Comparison of ENCODE assay signal across 8 cellular contexts in the genomic region with DNA sequence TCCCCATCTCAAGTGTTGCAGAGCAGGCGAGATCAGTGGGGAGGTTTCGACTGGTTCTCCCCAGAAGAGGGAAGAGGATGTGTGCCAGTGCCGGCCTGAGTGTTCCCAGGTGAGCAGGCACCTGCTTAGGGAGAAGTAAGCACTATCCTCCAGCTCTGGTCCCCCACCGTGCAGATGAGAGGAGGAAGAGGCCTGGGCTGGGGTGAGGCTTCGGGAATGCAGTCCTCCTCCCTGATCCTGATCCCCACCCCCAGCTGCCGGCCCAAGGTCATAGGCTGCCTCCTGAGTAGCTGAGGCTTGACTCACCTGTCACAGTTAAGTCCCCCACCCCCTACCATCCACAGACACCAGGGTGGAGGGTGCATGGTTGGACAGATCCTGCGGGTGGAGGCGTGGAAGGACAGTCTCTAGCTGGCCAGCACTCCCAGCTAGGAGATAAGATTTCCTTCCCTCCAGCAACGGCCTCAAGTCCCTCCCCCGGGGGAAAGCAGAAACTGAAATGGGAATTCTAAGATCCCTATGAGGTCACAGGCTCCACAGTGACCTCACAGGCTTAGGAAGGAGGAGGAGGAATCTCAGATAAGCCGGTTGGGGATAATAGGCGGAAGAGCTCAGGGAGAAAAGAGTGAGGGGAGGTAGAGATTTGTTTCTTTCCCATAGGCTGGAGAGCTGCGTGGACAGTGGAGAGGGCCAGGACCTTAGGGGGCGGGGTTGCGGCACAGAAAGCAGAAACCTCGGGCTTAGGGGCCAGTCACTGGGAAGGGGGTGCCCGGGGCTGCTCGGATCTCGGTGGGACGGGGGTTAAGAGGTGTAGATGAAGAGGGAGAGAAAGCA. TPM values are rescaled to one million over a fixed set of nuclear protein-coding genes. Genes with fewer than 3 reads are reported as not detected.
DNase-seq lines count a peak whose midpoint lies in the region; ATAC-seq and TF ChIP-seq lines count a peak whose summit lies in the region.

No MANE protein-coding gene starts in this region.

- peaks cover 21% of the 10 kb centered on the region for H3K79me2 ChIP-seq in GM23338 (replicated peaks; ENCODE audit: insufficient read depth)

- peaks cover 8% of the 10 kb centered on the region; the same call in 1 of the 2 replicates for H4K20me1 ChIP-seq in GM23338 (replicated peaks; ENCODE audit: insufficient read depth)

- 0 out of 2 replicates have a peak, but pooled peaks cover 4% of the 10 kb centered on the region for H3K36me3 ChIP-seq in GM23338 (ENCODE audit: insufficient read depth)

- H3K4me1 ChIP-seq in GM23338 (ENCODE audit: insufficient read depth), result peaks cover 28% of the 10 kb centered on the region

- H3K27me3 ChIP-seq in AG04450 (ENCODE audit: control insufficient read depth, insufficient read depth, low read length) (no peaks in the 10 kb centered on the region), GM23338 (ENCODE audit: insufficient read depth) (peaks cover 12% of the 10 kb centered on the region; the same call in 1 of the 2 replicates)

- no peak for DNase-seq in AG04450 (ENCODE audit: low read depth, low spot score)
- DNase-seq in GM23338 (ENCODE audit: low spot score), result peak; percentile 80
- no peak for DNase-seq in T-cell
- no peak for DNase-seq in natural killer cell
- no peak for DNase-seq in NCI-H1436 treated with DMSO at 0.1 percent for 48 hours (lab: John Stamatoyannopoulos, UW)
- no peak for DNase-seq in activated gamma-delta T cell treated with Interleukin-2 at 50 U/mL for 16 hours
- DNase-seq in medulla oblongata (ENCODE audit: extremely low spot score), result no peak

- CTCF ChIA-PET in AG04450 (lab: Charles Lee) (interaction anchor here (0.7 to 3.8 kb wide), 11 partner anchors 16 to 120 kb away, joined by 3 to 25 read pairs (median 8); a partner anchor contains a TSS), T-cell (lab: Charles Lee) (interaction anchor here (0.5 to 2.7 kb wide), 11 partner anchors 21 to 1182 kb away, joined by 3 to 21 read pairs (median 4); a partner anchor contains a TSS)

- H3K9me3 Mint-ChIP-seq in GM23338, result no peaks in the 10 kb centered on the region
- H3K9me3 Mint-ChIP-seq in T-cell, result no peaks in the 10 kb centered on the region
- no peaks in the 10 kb centered on the region for H3K9me3 Mint-ChIP-seq in natural killer cell

- H3K36me3 Mint-ChIP-seq in GM23338 (ENCODE audit: low read depth) (no peaks in the 10 kb centered on the region; the same call in 2 of the 3 replicates), T-cell (peaks cover 3% of the 10 kb centered on the region), natural killer cell (no peaks in the 10 kb centered on the region)

- peaks cover 38% of the 10 kb centered on the region for H3K4me1 Mint-ChIP-seq in GM23338
- H3K4me1 Mint-ChIP-seq in T-cell, result peaks cover 18 to 35% (median 32%) of the 10 kb centered on the region in 3 donors
- H3K4me1 Mint-ChIP-seq in natural killer cell, result peaks cover 19 to 34% of the 10 kb centered on the region in 2 donors

- peaks cover 30% of the 10 kb centered on the region for H3K27me3 Mint-ChIP-seq in GM23338 (ENCODE audit: insufficient read depth, low read depth, poor library complexity)
- peaks cover 0 to 2% of the 10 kb centered on the region in 2 donors for H3K27me3 Mint-ChIP-seq in T-cell
- peaks cover 0 to 7% of the 10 kb centered on the region in 2 donors for H3K27me3 Mint-ChIP-seq in natural killer cell (ENCODE audit: low read depth in 2 of 2)

- peaks cover 20% of the 10 kb centered on the region for H3F3A ChIP-seq in GM23338 (replicated peaks; ENCODE audit: low read depth)

- no peaks in the 10 kb centered on the region for H3K9me2 ChIP-seq in GM23338 (ENCODE audit: insufficient read depth)

- H3K4me3 Mint-ChIP-seq in GM23338, result peak overlapping the region; percentile 91
- peak overlapping the region in 2 of 3 donors; percentile 96 to 97 for H3K4me3 Mint-ChIP-seq in T-cell
- peak overlapping the region; percentile 97 for H3K4me3 Mint-ChIP-seq in natural killer cell

- TF ChIP-seq CTCF in AG04450 (IDR thresholded peaks at IDR 0.05; ENCODE audit: low read depth, low read length) (no peak), GM23338 (conservative IDR thresholded peaks at IDR 0.05; ENCODE audit: low read depth in 2 of 2) (no peak), natural killer cell (IDR thresholded peaks at IDR 0.05) (no peak)

- ATAC-seq in GM23338 (peak; percentile 11), T-cell (replicated peaks in 1 of 4) (no peak), esophagus mucosa (peak; percentile 6), natural killer cell (no peak)

- peak overlapping the region; percentile 86 for H3K4me2 ChIP-seq in GM23338

- peak overlapping the region; percentile 97 for H3K27ac Mint-ChIP-seq in GM23338
- H3K27ac Mint-ChIP-seq in T-cell, result peak overlapping the region in 1 of 2 donors; percentile 97
- peak overlapping the region; percentile 89 to 92 for H3K27ac Mint-ChIP-seq in natural killer cell

- peak overlapping the region; percentile 87 for H3K27ac ChIP-seq in AG04450 (ENCODE audit: low read depth, low read length)
- H3K27ac ChIP-seq in GM23338 (ENCODE audit: low read depth), result peak overlapping the region; percentile 99

- H3K9me3 ChIP-seq in AG04450 (ENCODE audit: control insufficient read depth, insufficient read depth, low read length), result no peaks in the 10 kb centered on the region; the same call in 1 of the 2 replicates

- POLR2A ChIA-PET in AG04450 (lab: Yijun Ruan, JAX), result interaction anchor here (0.5 to 5.2 kb wide), 22 partner anchors 8 to 601 kb away, joined by 3 to 68 read pairs (median 6); a partner anchor contains a TSS
- POLR2A ChIA-PET in T-cell (lab: Charles Lee), result interaction anchor here in 1 of 2 donors (0.5 to 0.6 kb wide), 3 partner anchors 26 to 1808 kb away, joined by 3 to 8 read pairs (median 6); a partner anchor contains a TSS

- intact Hi-C loops in natural killer cell (cut with micrococcal nuclease), result loop anchor here (5.0 kb wide), 1 partner anchor 38 kb away; no protein-coding TSS in a partner anchor

- peak overlapping the region; percentile 99 for H3K4me3 ChIP-seq in AG04450 (ENCODE audit: low read depth, low read length)
- H3K4me3 ChIP-seq in GM23338, result peak overlapping the region; percentile 98

- H2AFZ ChIP-seq in GM23338, result peak overlapping the region; percentile 87; the same call in 1 of the 2 replicates

TF ChIP-seq in GM23338, 12 proteins besides CTCF, POLR2A, EP300 and RAD21:
- TF ChIP-seq POLR2AphosphoS5 (IDR thresholded peaks at IDR 0.05; ENCODE audit: low read depth) (no peak), EZH2 (IDR thresholded peaks at IDR 0.05; ENCODE audit: low read depth, unreplicated experiment) (no peak), STAT1 (IDR thresholded peaks at IDR 0.05; ENCODE audit: unreplicated experiment) (no peak), ZNF331 (CRISPR knock-in tag; IDR thresholded peaks at IDR 0.05; ENCODE audit: low read depth) (no peak), CREB1 (CRISPR knock-in tag; IDR thresholded peaks at IDR 0.05; ENCODE audit: low read depth) (peak; percentile 87), JUNB (IDR thresholded peaks at IDR 0.05; ENCODE audit: unreplicated experiment) (no peak)

RNA-seq across cellular contexts. Expression of a gene that starts 1.0 kb away (rescaled TPM):
- 11.3 and 12.9 TPM in 2 replicates for polyA plus RNA-seq in AG04450 (2011; rRNA removed)
- polyA minus RNA-seq in AG04450 (2011; rRNA and poly(A)+ RNA removed), result 16.2 and 22.0 TPM in 2 replicates
- 51.0 and 51.5 TPM in 2 replicates for total RNA-seq in GM23338 (2014; rRNA removed; shearing (Covaris generic))
- 21.4 and 21.8 TPM in 2 replicates for polyA plus RNA-seq in GM23338 (2016; fragmentation: Nextera tagmentation; extraction: Ambion mirVana)
- 100 to 1,000 TPM; 328 to 377 (median 362) TPM for total RNA-seq in T-cell
- 19.3 TPM for total RNA-seq in esophagus mucosa
- 100 to 1,000 TPM; 282 to 296 (median 289) TPM for total RNA-seq in natural killer cell

RNA-seq across cellular contexts. Expression of a gene that starts 1.2 kb away (rescaled TPM):
- polyA plus RNA-seq in AG04450 (2011; rRNA removed), result 0.29 and 0.33 TPM in 2 replicates
- 0.35 and 2.1 TPM in 2 replicates for polyA minus RNA-seq in AG04450 (2011; rRNA and poly(A)+ RNA removed)
- total RNA-seq in GM23338 (2014; rRNA removed; shearing (Covaris generic)), result 0.70 and 2.4 TPM in 2 replicates
- polyA plus RNA-seq in GM23338 (2016; fragmentation: Nextera tagmentation; extraction: Ambion mirVana), result 0.82 and 2.1 TPM in 2 replicates
- total RNA-seq in T-cell, result 1 to 10 TPM in 3 of 5 donors, under 1 TPM in 2; 0.70 to 1.7 (median 1.3) TPM
- total RNA-seq in esophagus mucosa, result 0.32 TPM
- total RNA-seq in natural killer cell, result under 1 TPM; 0.45 to 0.94 (median 0.88) TPM

RNA-seq across cellular contexts. Expression of a gene that starts 11.2 kb away (rescaled TPM):
- polyA plus RNA-seq in AG04450 (2011; rRNA removed), result not detected in 2 replicates
- polyA minus RNA-seq in AG04450 (2011; rRNA and poly(A)+ RNA removed), result not detected in 2 replicates
- total RNA-seq in GM23338 (2014; rRNA removed; shearing (Covaris generic)), result 2.0 and 4.1 TPM in 2 replicates
- 3.8 and 3.9 TPM in 2 replicates for polyA plus RNA-seq in GM23338 (2016; fragmentation: Nextera tagmentation; extraction: Ambion mirVana)
- total RNA-seq in T-cell, result 100 to 1,000 TPM in 3 of 5 donors, 10 to 100 TPM in 2; 61.2 to 129 (median 107) TPM
- 0.32 TPM for total RNA-seq in esophagus mucosa
- 10 to 100 TPM; 25.9 to 46.4 (median 32.5) TPM for total RNA-seq in natural killer cell

RNA-seq across cellular contexts. Expression of a gene that starts 17.3 kb away (rescaled TPM):
- 164 and 227 TPM in 2 replicates for polyA plus RNA-seq in AG04450 (2011; rRNA removed)
- 37.1 and 50.6 TPM in 2 replicates for polyA minus RNA-seq in AG04450 (2011; rRNA and poly(A)+ RNA removed)
- total RNA-seq in GM23338 (2014; rRNA removed; shearing (Covaris generic)), result 33.3 and 45.5 TPM in 2 replicates
- 70.4 and 81.2 TPM in 2 replicates for polyA plus RNA-seq in GM23338 (2016; fragmentation: Nextera tagmentation; extraction: Ambion mirVana)
- total RNA-seq in T-cell, result 10 to 100 TPM in 3 of 5 donors, 1 to 10 TPM in 2; 5.4 to 14.0 (median 10.5) TPM
- total RNA-seq in esophagus mucosa, result 5.2 TPM
- 10 to 100 TPM; 18.4 to 24.8 (median 21.7) TPM for total RNA-seq in natural killer cell

RNA-seq across cellular contexts. Expression of a gene that starts 27.4 kb away (rescaled TPM):
- polyA plus RNA-seq in AG04450 (2011; rRNA removed), result 9.1 and 10.0 TPM in 2 replicates
- 4.0 and 4.8 TPM in 2 replicates for polyA minus RNA-seq in AG04450 (2011; rRNA and poly(A)+ RNA removed)
- total RNA-seq in GM23338 (2014; rRNA removed; shearing (Covaris generic)), result 15.1 and 15.3 TPM in 2 replicates
- 18.6 and 23.5 TPM in 2 replicates for polyA plus RNA-seq in GM23338 (2016; fragmentation: Nextera tagmentation; extraction: Ambion mirVana)
- 10 to 100 TPM; 10.9 to 19.0 (median 16.3) TPM for total RNA-seq in T-cell
- total RNA-seq in esophagus mucosa, result 23.2 TPM
- 10 to 100 TPM; 14.5 to 15.9 (median 15.5) TPM for total RNA-seq in natural killer cell

Comparison
In these comparisons a context has a peak if more than half of its experiments do, and no peak if none do; other contexts are left out.
1. ATAC-seq: peak in GM23338 (single experiment) and esophagus mucosa (single experiment); none in T-cell (0 of 4) and natural killer cell (0 of 3).
2. Peak in every context shown above with its lines, with median percentiles within 50 percentile points of each other: H3K4me3 Mint-ChIP-seq.